In the genomic region with DNA sequence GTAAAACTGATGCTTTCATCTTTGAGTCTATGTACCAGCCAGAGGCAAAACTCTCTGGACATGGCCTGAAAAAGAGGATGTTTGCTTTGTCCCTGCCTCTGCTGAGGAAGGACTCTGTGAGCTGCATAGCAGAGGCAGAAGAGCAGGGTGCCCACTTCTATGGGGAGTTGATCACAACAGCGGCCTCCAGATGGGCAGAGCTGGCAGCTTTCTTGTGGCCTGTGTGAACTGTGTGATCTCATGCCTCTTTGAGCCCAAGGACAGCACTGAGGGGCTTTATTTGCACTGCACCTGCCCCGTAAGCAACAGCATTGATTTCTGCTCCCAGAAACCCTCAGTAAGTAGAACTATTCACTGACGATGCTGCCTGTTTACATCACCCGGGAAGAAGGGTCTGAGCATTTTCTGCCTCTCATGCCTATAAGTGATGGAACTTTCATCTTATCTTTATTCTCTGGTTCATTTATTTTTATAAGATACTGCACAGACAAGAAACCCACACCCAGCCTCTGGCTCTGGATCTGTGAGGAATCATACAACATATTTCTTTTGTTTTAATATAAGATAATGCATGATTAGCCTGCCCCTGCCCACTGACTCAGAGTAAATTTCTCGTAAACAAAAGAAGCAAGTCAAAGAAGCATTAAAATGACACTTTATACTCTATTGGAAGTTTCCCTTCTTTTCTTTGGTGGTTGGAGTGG, we compare ENCODE assay signal across 12 cellular contexts.
"Had no signal": no experiment of that assay in that cellular context is flagged by ENCODE, and none has a peak within 500 bp of the region (broad histone marks: within the 10 kb centered on the region; RNA-seq: fewer than 3 reads in every experiment).

No MANE protein-coding gene starts in this region.

- H3K9me3 Mint-ChIP-seq: activated CD4-positive, alpha-beta memory T cell treated with anti-CD3 and anti-CD28 coated beads, Interleukin-2, amount 10 ng/mL, durations not matched to agents 7 days and 5 days; nephron had no signal

- H3K27ac ChIP-seq: pancreas, tibial artery had no signal

- H3K36me3 Mint-ChIP-seq: stimulated activated effector memory CD8-positive, alpha-beta T cell treated with anti-CD3 and anti-CD28 coated beads, Interleukin-12 subunit alpha, Interleukin-12 subunit beta, amount 100 ng/mL, for 72 hours had no signal

- H3K4me3 Mint-ChIP-seq: activated CD4-positive, alpha-beta memory T cell treated with anti-CD3 and anti-CD28 coated beads, Interleukin-2, amount 10 ng/mL, durations not matched to agents 7 days and 5 days; activated CD4-positive, alpha-beta T cell treated with anti-CD3 and anti-CD28 coated beads for 36 hours; activated T-cell treated with anti-CD3 and anti-CD28 coated beads, Interleukin-2, amount 50 U/mL, for 24 hours; nephron; stimulated activated effector memory CD8-positive, alpha-beta T cell treated with anti-CD3 and anti-CD28 coated beads, Interleukin-12 subunit alpha, Interleukin-12 subunit beta, amount 100 ng/mL, for 72 hours had no signal

- H3K4me1 Mint-ChIP-seq: activated CD4-positive, alpha-beta memory T cell treated with anti-CD3 and anti-CD28 coated beads, Interleukin-2, amount 10 ng/mL, durations not matched to agents 7 days and 5 days; activated CD4-positive, alpha-beta T cell treated with anti-CD3 and anti-CD28 coated beads for 36 hours; nephron; stimulated activated effector memory CD8-positive, alpha-beta T cell treated with anti-CD3 and anti-CD28 coated beads, Interleukin-12 subunit alpha, Interleukin-12 subunit beta, amount 100 ng/mL, for 72 hours had no signal

- H3K27ac Mint-ChIP-seq: activated CD4-positive, alpha-beta memory T cell treated with anti-CD3 and anti-CD28 coated beads, Interleukin-2, amount 10 ng/mL, durations not matched to agents 7 days and 5 days; activated CD4-positive, alpha-beta T cell treated with anti-CD3 and anti-CD28 coated beads for 36 hours; activated T-cell treated with anti-CD3 and anti-CD28 coated beads, Interleukin-2, amount 50 U/mL, for 24 hours; nephron; stimulated activated effector memory CD8-positive, alpha-beta T cell treated with anti-CD3 and anti-CD28 coated beads, Interleukin-12 subunit alpha, Interleukin-12 subunit beta, amount 100 ng/mL, for 72 hours had no signal

- DNase-seq: activated CD4-positive, alpha-beta memory T cell treated with anti-CD3 and anti-CD28 coated beads, Interleukin-2, amount 10 ng/mL, durations not matched to agents 7 days and 5 days; activated CD4-positive, alpha-beta T cell treated with anti-CD3 and anti-CD28 coated beads for 36 hours; activated naive CD4-positive, alpha-beta T cell treated with anti-CD3 and anti-CD28 coated beads, Interleukin-2, amount 50 U/mL, for 16 hours; activated T-cell treated with anti-CD3 and anti-CD28 coated beads, Interleukin-2, amount 50 U/mL, for 24 hours; left ventricle myocardium superior; mesenchymal stem cell; pancreas; retina; T-helper 2 cell; tibial artery had no signal
